24 cellular contexts compared by ENCODE assay signal in genomic region chr3:18085429-18085828, GRCh38.
"Had no signal": no experiment of that assay in that cellular context is flagged by ENCODE, and none has a peak within 500 bp of the region (broad histone marks: within the 10 kb centered on the region; RNA-seq: fewer than 3 reads in every experiment).

No MANE protein-coding gene starts in this region.

- H3K79me2 ChIP-seq: hepatocyte had no signal

- H3K4me3 ChIP-seq: gastroesophageal sphincter, hepatocyte, lung, right atrium auricular region, sigmoid colon, skin epidermis, testis, tibial nerve, upper lobe of right lung, vagina had no signal

- DNase-seq: effector memory CD4-positive, alpha-beta T cell; kidney; left cardiac atrium; left ventricle myocardium superior; mesenchymal stem cell; midbrain; naive B cell; sigmoid colon; stimulated activated CD4-positive, alpha-beta T cell treated with anti-CD3 and anti-CD28 coated beads, Interleukin-2, amount 100 ng/mL, for 24 hours; stimulated activated CD4-positive, alpha-beta T cell treated with anti-CD3 and anti-CD28 coated beads, Interleukin-4, amount 100 ng/mL, for 4 hours; stimulated activated naive B cell treated with anti-CD40 and anti-IgM and Interleukin-4, amounts not matched to agents 10 μg/mL and 1 μg/mL and 100 μg/mL, for 72 hours; stimulated activated naive CD8-positive, alpha-beta T cell treated with anti-CD3 and anti-CD28 coated beads, Interleukin-15, amount 100 ng/mL, for 72 hours; testis; upper lobe of right lung had no signal

- H3K9me3 Mint-ChIP-seq: nephron; stimulated activated naive B cell treated with anti-CD40 and anti-IgM and Interleukin-4, amounts not matched to agents 10 μg/mL and 1 μg/mL and 100 μg/mL, for 72 hours; stimulated activated naive CD8-positive, alpha-beta T cell treated with anti-CD3 and anti-CD28 coated beads, Interleukin-15, amount 100 ng/mL, for 72 hours had no signal

- H3K36me3 ChIP-seq: gastroesophageal sphincter, neutrophil, right atrium auricular region, sigmoid colon, tibial nerve, upper lobe of right lung, vagina had no signal

- H3K9me3 ChIP-seq: gastroesophageal sphincter, neutrophil, right atrium auricular region, sigmoid colon, testis, tibial nerve, upper lobe of right lung, vagina had no signal

- H3K27ac ChIP-seq: gastroesophageal sphincter, hepatocyte, neutrophil, right atrium auricular region, sigmoid colon, skin epidermis, testis, tibial nerve, upper lobe of right lung, vagina had no signal

- H3K4me2 ChIP-seq: hepatocyte had no signal

- H3K4me3 Mint-ChIP-seq: nephron; stimulated activated naive B cell treated with anti-CD40 and anti-IgM and Interleukin-4, amounts not matched to agents 10 μg/mL and 1 μg/mL and 100 μg/mL, for 72 hours; stimulated activated naive CD8-positive, alpha-beta T cell treated with anti-CD3 and anti-CD28 coated beads, Interleukin-15, amount 100 ng/mL, for 72 hours had no signal

- H3K27me3 ChIP-seq: gastroesophageal sphincter, hepatocyte, neutrophil, right atrium auricular region, sigmoid colon, testis, tibial nerve, upper lobe of right lung, vagina had no signal

- H3K36me3 Mint-ChIP-seq: naive B cell; stimulated activated naive B cell treated with anti-CD40 and anti-IgM and Interleukin-4, amounts not matched to agents 10 μg/mL and 1 μg/mL and 100 μg/mL, for 72 hours had no signal

- ATAC-seq: esophagus mucosa; gastroesophageal sphincter; left cardiac atrium; left ventricle myocardium superior; stimulated activated naive B cell treated with anti-CD40 and anti-IgM and Interleukin-4, amounts not matched to agents 10 μg/mL and 1 μg/mL and 100 μg/mL, for 72 hours; upper lobe of right lung had no signal

- H2AFZ ChIP-seq: hepatocyte had no signal

- H3K27ac Mint-ChIP-seq: naive B cell; nephron; stimulated activated naive B cell treated with anti-CD40 and anti-IgM and Interleukin-4, amounts not matched to agents 10 μg/mL and 1 μg/mL and 100 μg/mL, for 72 hours; stimulated activated naive CD8-positive, alpha-beta T cell treated with anti-CD3 and anti-CD28 coated beads, Interleukin-15, amount 100 ng/mL, for 72 hours had no signal

- H3K4me1 ChIP-seq: gastroesophageal sphincter, right atrium auricular region, testis, tibial nerve, upper lobe of right lung, vagina had no signal
